9 cellular contexts compared by ENCODE assay signal in the genomic region with DNA sequence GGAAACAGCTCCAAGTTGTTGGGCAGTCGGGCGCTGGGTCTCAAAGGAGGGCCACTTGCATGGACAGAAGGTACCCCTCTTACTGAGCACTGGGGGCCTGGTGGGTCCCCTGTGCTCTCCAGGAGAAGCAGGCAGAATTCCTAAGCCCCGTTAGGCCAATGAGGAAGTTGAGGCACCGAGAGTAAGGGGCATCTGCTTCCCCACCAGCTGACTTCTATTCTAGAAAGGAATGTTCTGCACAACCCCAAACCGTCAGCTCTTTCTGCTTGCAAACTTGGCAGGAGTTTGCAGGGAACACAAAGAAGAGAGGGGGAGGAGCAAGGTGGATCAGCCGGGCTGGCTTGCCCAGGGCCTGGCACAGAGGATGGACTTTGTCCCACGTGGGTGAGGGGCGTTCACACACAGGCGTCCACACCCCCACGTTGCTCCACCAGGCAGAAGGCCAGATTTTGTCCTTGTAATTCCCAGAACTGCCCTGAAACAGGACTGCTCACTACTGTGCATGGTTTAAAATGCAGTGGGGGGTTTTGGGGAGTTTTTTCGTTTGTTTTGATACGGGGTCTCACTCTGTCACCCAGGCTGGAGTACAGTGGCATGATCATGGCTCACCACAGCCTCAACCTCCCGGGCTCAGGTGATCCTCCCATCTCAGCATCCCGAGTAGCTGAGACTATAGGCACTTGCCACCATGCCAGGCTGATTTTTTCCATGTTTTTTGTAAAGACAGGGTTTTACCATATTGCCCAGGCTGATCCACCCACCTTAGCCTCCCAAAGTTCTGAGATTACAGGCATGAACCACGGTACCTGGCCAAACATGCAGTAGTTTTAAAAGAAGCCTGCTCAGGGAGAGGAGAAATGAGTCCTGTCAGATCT.
A peak's percentile ranks its signal among the peaks of the same experiment; 100 is the strongest.
DNase-seq lines count a peak whose midpoint lies in the region; ATAC-seq and TF ChIP-seq lines count a peak whose summit lies in the region.
"Had no signal": no experiment of that assay in that cellular context is flagged by ENCODE, and none has a peak within 500 bp of the region (broad histone marks: within the 10 kb centered on the region; RNA-seq: fewer than 3 reads in every experiment).

No MANE protein-coding gene starts in this region.

- H3K27me3 Mint-ChIP-seq in activated T-cell treated with anti-CD3 and anti-CD28 coated beads, Interleukin-2, amount 50 U/mL, for 4 hours (ENCODE audit: low read depth): peaks cover 6% of the 10 kb centered on the region

- H3K4me1 Mint-ChIP-seq in activated T-cell treated with anti-CD3 and anti-CD28 coated beads, Interleukin-2, amount 50 U/mL, for 4 hours (ENCODE audit: low read depth): peaks cover 23% of the 10 kb centered on the region

- H3K36me3 ChIP-seq in SK-N-SH (replicated peaks in 1 of 2; ENCODE audit: control insufficient read depth in 1 of 2, insufficient read depth in 2 of 2, low read length in 1 of 2): no peaks in the 10 kb centered on the region
- H3K36me3 ChIP-seq: thoracic aorta had no signal

- peaks cover 2% of the 10 kb centered on the region for H3F3A ChIP-seq in SK-N-SH (replicated peaks; ENCODE audit: insufficient read depth)

- H3K79me2 ChIP-seq in SK-N-SH (ENCODE audit: insufficient read depth): no peaks in the 10 kb centered on the region

- 46% methylated on average over 13 of the region's 15 CpGs for whole genome bisulfite sequencing in SK-N-SH (ENCODE audit: low lambda C conversion rate)

- H3K9ac ChIP-seq in SK-N-SH: no peak overlapping the region

- no peaks in the 10 kb centered on the region for H3K9me2 ChIP-seq in SK-N-SH

- H3K36me3 Mint-ChIP-seq in activated T-cell treated with anti-CD3 and anti-CD28 coated beads, Interleukin-2, amount 50 U/mL, for 4 hours (ENCODE audit: insufficient read depth): no peaks in the 10 kb centered on the region

- DNase-seq in C1 segment of cervical spinal cord (lab: John Stamatoyannopoulos, UW): peak in 12 of 14 donors; percentile 14 to 85 (median 44)
- DNase-seq in SK-N-SH: no peak
- peak; percentile 76 for DNase-seq in Right ventricle myocardium superior
- DNase-seq in posterior cingulate gyrus: peak in 8 of 10 donors; percentile 43 to 86 (median 58)
- DNase-seq in NAMALWA (ENCODE audit: low spot score): no peak
- DNase-seq in activated T-cell treated with anti-CD3 and anti-CD28 coated beads, Interleukin-2, amount 50 U/mL, for 4 hours: no peak
- no peak for DNase-seq in NCI-H1436 treated with DMSO at 0.1 percent for 48 hours (lab: John Stamatoyannopoulos, UW)

- POLR2A ChIA-PET in SK-N-SH (lab: Yijun Ruan, JAX): no interaction called here

- H3K27ac ChIP-seq in SK-N-SH (ENCODE audit: low read depth in 2 of 2, low read length in 1 of 2): peak overlapping the region in 1 of 2 experiments; percentile 29; a peak in 2 of 4 replicates
- H3K27ac ChIP-seq: thoracic aorta had no signal

- TF ChIP-seq CTCF in SK-N-SH (IDR thresholded peaks at IDR 0.05): no peak

- no peaks in the 10 kb centered on the region for H3K9me3 ChIP-seq in SK-N-SH
- H3K9me3 ChIP-seq: thoracic aorta had no signal

- no peak overlapping the region for H3K4me3 Mint-ChIP-seq in activated T-cell treated with anti-CD3 and anti-CD28 coated beads, Interleukin-2, amount 50 U/mL, for 4 hours

- 0 out of 2 replicates have a peak overlapping the region, but pooled peaks have one; percentile 25 for H2AFZ ChIP-seq in SK-N-SH (ENCODE audit: low read depth)

- H3K4me1 ChIP-seq in SK-N-SH (ENCODE audit: control insufficient read depth in 1 of 2, insufficient read depth in 2 of 2, low read depth in 1 of 2, low read length in 1 of 2): peaks cover 16 to 28% of the 10 kb centered on the region in 2 experiments

- intact Hi-C loops in Right ventricle myocardium superior (cut with DNase I): no loop called here
- intact Hi-C loops in posterior cingulate gyrus (cut with DNase I): no loop called here

- no peaks in the 10 kb centered on the region for H4K20me1 ChIP-seq in SK-N-SH (ENCODE audit: insufficient read depth)

- ATAC-seq in Right ventricle myocardium superior (ENCODE audit: poor library complexity): peak; percentile 68
- ATAC-seq in GM19324 (IDR thresholded peaks at IDR 0.05; ENCODE audit: low FRiP score, unreplicated experiment): no peak
- ATAC-seq in activated T-cell treated with anti-CD3 and anti-CD28 coated beads, Interleukin-2, amount 50 U/mL, for 4 hours: no peak

- no peak for TF ChIP-seq RAD21 in SK-N-SH (IDR thresholded peaks at IDR 0.05; ENCODE audit: low read length)

- CTCF ChIA-PET in SK-N-SH (lab: Yijun Ruan, JAX): interaction anchor here (0.9 to 1.5 kb wide), 7 partner anchors 10 to 258 kb away, joined by 3 to 5 read pairs (median 3); a partner anchor contains a TSS

- peaks cover 5% of the 10 kb centered on the region; the same call in 1 of the 2 replicates for H3K27me3 ChIP-seq in SK-N-SH (ENCODE audit: insufficient read depth)

- TF ChIP-seq EP300 in SK-N-SH (IDR thresholded peaks at IDR 0.05; ENCODE audit: borderline replicate concordance in 1 of 2, low read depth in 1 of 2, low read length in 1 of 2): no peak

- H3K4me3 ChIP-seq in SK-N-SH (ENCODE audit: low read depth in 2 of 2, low read length in 1 of 2): no peak overlapping the region
- H3K4me3 ChIP-seq: thoracic aorta had no signal

- H3K4me2 ChIP-seq in SK-N-SH: peak overlapping the region; percentile 4; the same call in 1 of the 2 replicates

- H3K9me3 Mint-ChIP-seq in activated T-cell treated with anti-CD3 and anti-CD28 coated beads, Interleukin-2, amount 50 U/mL, for 4 hours: no peaks in the 10 kb centered on the region

TF ChIP-seq in SK-N-SH, 30 proteins besides CTCF, POLR2A, EP300 and RAD21 (continues in another document):
- TF ChIP-seq RXRA (IDR thresholded peaks at IDR 0.05; ENCODE audit: borderline replicate concordance, low read depth) (no peak), POLR2AphosphoS5 (IDR thresholded peaks at IDR 0.05; ENCODE audit: low read depth, low read length) (no peak), FOSL2 (IDR thresholded peaks at IDR 0.05; ENCODE audit: borderline replicate concordance, low read depth) (no peak), FOXJ3 (CRISPR knock-in tag; IDR thresholded peaks at IDR 0.05) (no peak), RCOR1 (IDR thresholded peaks at IDR 0.05; ENCODE audit: low read length) (no peak), GABPA (IDR thresholded peaks at IDR 0.05; ENCODE audit: low read depth) (no peak), SMC3 (IDR thresholded peaks at IDR 0.05; ENCODE audit: low read depth, low read length) (no peak), TAF1 (IDR thresholded peaks at IDR 0.05; ENCODE audit: borderline replicate concordance, low read depth, low read length) (no peak), TCF12 (IDR thresholded peaks at IDR 0.05) (0 out of 2 replicates have a peak, but pooled peaks have one; percentile 12), RFX5 (IDR thresholded peaks at IDR 0.05; ENCODE audit: low read length) (no peak)
- TF ChIP-seq, protein P1, sequence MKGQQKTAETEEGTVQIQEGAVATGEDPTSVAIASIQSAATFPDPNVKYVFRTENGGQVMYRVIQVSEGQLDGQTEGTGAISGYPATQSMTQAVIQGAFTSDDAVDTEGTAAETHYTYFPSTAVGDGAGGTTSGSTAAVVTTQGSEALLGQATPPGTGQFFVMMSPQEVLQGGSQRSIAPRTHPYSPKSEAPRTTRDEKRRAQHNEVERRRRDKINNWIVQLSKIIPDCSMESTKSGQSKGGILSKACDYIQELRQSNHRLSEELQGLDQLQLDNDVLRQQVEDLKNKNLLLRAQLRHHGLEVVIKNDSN (IDR thresholded peaks at IDR 0.05; ENCODE audit: borderline replicate concordance, low read depth): peak; percentile 55; the same call in 1 of the 2 replicates
- TF ChIP-seq, protein P2, sequence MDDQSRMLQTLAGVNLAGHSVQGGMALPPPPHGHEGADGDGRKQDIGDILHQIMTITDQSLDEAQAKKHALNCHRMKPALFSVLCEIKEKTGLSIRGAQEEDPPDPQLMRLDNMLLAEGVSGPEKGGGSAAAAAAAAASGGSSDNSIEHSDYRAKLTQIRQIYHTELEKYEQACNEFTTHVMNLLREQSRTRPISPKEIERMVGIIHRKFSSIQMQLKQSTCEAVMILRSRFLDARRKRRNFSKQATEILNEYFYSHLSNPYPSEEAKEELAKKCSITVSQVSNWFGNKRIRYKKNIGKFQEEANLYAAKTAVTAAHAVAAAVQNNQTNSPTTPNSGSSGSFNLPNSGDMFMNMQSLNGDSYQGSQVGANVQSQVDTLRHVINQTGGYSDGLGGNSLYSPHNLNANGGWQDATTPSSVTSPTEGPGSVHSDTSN (IDR thresholded peaks at IDR 0.05): no peak
- TF ChIP-seq, protein P3, sequence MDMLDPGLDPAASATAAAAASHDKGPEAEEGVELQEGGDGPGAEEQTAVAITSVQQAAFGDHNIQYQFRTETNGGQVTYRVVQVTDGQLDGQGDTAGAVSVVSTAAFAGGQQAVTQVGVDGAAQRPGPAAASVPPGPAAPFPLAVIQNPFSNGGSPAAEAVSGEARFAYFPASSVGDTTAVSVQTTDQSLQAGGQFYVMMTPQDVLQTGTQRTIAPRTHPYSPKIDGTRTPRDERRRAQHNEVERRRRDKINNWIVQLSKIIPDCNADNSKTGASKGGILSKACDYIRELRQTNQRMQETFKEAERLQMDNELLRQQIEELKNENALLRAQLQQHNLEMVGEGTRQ (IDR thresholded peaks at IDR 0.05; ENCODE audit: borderline replicate concordance, low read depth, low read length): no peak
- TF ChIP-seq, protein P4, sequence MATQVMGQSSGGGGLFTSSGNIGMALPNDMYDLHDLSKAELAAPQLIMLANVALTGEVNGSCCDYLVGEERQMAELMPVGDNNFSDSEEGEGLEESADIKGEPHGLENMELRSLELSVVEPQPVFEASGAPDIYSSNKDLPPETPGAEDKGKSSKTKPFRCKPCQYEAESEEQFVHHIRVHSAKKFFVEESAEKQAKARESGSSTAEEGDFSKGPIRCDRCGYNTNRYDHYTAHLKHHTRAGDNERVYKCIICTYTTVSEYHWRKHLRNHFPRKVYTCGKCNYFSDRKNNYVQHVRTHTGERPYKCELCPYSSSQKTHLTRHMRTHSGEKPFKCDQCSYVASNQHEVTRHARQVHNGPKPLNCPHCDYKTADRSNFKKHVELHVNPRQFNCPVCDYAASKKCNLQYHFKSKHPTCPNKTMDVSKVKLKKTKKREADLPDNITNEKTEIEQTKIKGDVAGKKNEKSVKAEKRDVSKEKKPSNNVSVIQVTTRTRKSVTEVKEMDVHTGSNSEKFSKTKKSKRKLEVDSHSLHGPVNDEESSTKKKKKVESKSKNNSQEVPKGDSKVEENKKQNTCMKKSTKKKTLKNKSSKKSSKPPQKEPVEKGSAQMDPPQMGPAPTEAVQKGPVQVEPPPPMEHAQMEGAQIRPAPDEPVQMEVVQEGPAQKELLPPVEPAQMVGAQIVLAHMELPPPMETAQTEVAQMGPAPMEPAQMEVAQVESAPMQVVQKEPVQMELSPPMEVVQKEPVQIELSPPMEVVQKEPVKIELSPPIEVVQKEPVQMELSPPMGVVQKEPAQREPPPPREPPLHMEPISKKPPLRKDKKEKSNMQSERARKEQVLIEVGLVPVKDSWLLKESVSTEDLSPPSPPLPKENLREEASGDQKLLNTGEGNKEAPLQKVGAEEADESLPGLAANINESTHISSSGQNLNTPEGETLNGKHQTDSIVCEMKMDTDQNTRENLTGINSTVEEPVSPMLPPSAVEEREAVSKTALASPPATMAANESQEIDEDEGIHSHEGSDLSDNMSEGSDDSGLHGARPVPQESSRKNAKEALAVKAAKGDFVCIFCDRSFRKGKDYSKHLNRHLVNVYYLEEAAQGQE (IDR thresholded peaks at IDR 0.05; ENCODE audit: low read depth, low read length): no peak

Comparison
In these comparisons a context has a peak if more than half of its experiments do, and no peak if none do; other contexts are left out.
1. DNase-seq: peak in C1 segment of cervical spinal cord (12 of 14), Right ventricle myocardium superior (single experiment) and posterior cingulate gyrus (8 of 10); none in SK-N-SH (single experiment), NAMALWA (single experiment), activated T-cell treated with anti-CD3 and anti-CD28 coated beads, Interleukin-2, amount 50 U/mL, for 4 hours (single experiment) and NCI-H1436 treated with DMSO at 0.1 percent for 48 hours (single experiment).